18 cellular contexts compared by ENCODE assay signal in the genomic region with DNA sequence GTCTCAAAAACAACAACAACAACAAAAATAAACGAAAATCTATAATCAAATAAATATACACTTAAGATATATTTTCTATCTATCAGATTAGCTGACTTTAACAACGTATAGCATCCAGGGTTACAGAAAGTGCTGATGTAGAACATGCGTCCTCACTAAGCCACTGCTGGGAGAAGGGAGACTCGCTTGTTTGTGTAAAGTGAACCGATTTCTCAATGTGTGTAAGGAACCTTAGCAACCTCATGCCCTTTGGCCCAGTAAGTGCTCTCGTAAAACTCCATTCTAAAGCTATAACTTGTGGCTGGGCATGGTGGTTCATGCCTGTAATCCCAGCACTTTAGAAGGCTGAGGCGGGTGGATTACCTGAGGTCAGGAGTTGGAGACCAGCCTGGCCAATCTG. TPM values are rescaled to one million over a fixed set of nuclear protein-coding genes. Genes with fewer than 3 reads are reported as not detected.
DNase-seq lines count a peak whose midpoint lies in the region; ATAC-seq, FAIRE-seq and TF ChIP-seq lines count a peak whose summit lies in the region.
"Had no signal": no experiment of that assay in that cellular context is flagged by ENCODE, and none has a peak within 500 bp of the region (broad histone marks: within the 10 kb centered on the region; RNA-seq: fewer than 3 reads in every experiment).

No MANE protein-coding gene starts in this region.

- H3K36me3 ChIP-seq in PC-3 (ENCODE audit: low read depth, low read length) (no peaks in the 10 kb centered on the region), kidney (ENCODE audit: control insufficient read depth in 1 of 2, insufficient read depth in 2 of 2, low read length in 2 of 2) (no peaks in the 10 kb centered on the region), sigmoid colon (no peaks in the 10 kb centered on the region)
- H3K36me3 ChIP-seq: right atrium auricular region had no signal

- DNase-seq in H4 (ENCODE audit: low spot score) = peak; percentile 61
- peak; percentile 35 for DNase-seq in PC-3
- DNase-seq in kidney = peak; percentile 14
- DNase-seq in sigmoid colon = no peak
- DNase-seq in stimulated activated naive B cell treated with anti-CD40 and anti-IgM and Interleukin-4, amounts not matched to agents 10 μg/mL and 1 μg/mL and 100 μg/mL, for 72 hours = no peak
- DNase-seq in AG08395 (ENCODE audit: low spot score) = no peak
- DNase-seq: activated CD4-positive, alpha-beta T cell treated with anti-CD3 and anti-CD28 coated beads, Interleukin-2, amount 10 ng/mL, durations not matched to agents 7 days and 5 days; activated naive CD8-positive, alpha-beta T cell treated with anti-CD3 and anti-CD28 coated beads, Interleukin-2, amount 10 ng/mL, durations not matched to agents 7 days and 5 days; CD4-positive, alpha-beta memory T cell; DMS153; GDM1; GM23248; NCI-H526 treated with DMSO at 0.1 percent for 48 hours; SHP77 treated with DMSO at 0.1 percent for 48 hours; T-cell had no signal

- no peaks in the 10 kb centered on the region for H4K20me1 ChIP-seq in PC-3 (ENCODE audit: low read length)

- H3K9me2 ChIP-seq in PC-3 (replicated peaks; ENCODE audit: low read length) = no peaks in the 10 kb centered on the region

- no peak for TF ChIP-seq CTCF in PC-3 (conservative IDR thresholded peaks at IDR 0.05; ENCODE audit: low read depth, low read length)
- TF ChIP-seq CTCF in kidney (IDR thresholded peaks at IDR 0.05; ENCODE audit: borderline replicate concordance, extremely low read depth, insufficient read depth) = no peak
- TF ChIP-seq CTCF in sigmoid colon (IDR thresholded peaks at IDR 0.05) = no peak

- H2AFZ ChIP-seq in PC-3 (ENCODE audit: low read length) = no peak overlapping the region
- H2AFZ ChIP-seq: GM23248 had no signal

- CTCF ChIA-PET in PC-3 (lab: Charles Lee) = interaction anchor here (0.6 kb wide), 1 partner anchor 240 kb away, joined by 3 read pairs; no protein-coding TSS in a partner anchor

- H3K4me2 ChIP-seq in PC-3 (ENCODE audit: low read length) = no peak overlapping the region
- H3K4me2 ChIP-seq: KMS-11 had no signal

- H3K9ac ChIP-seq in PC-3 (ENCODE audit: low read length) (no peak overlapping the region), kidney (ENCODE audit: low read length in 2 of 2) (no peak overlapping the region)
- H3K9ac ChIP-seq: GM23248, KMS-11 had no signal

- H3K4me3 ChIP-seq in PC-3 (ENCODE audit: low read length) (no peak overlapping the region), kidney (ENCODE audit: low read length in 2 of 2) (no peak overlapping the region), sigmoid colon (no peak overlapping the region)
- H3K4me3 ChIP-seq: GM23248, right atrium auricular region had no signal

- H3K4me3 Mint-ChIP-seq in stimulated activated naive B cell treated with anti-CD40 and anti-IgM and Interleukin-4, amounts not matched to agents 10 μg/mL and 1 μg/mL and 100 μg/mL, for 72 hours = no peak overlapping the region
- H3K4me3 Mint-ChIP-seq: activated CD4-positive, alpha-beta T cell treated with anti-CD3 and anti-CD28 coated beads, Interleukin-2, amount 10 ng/mL, durations not matched to agents 7 days and 5 days; activated naive CD8-positive, alpha-beta T cell treated with anti-CD3 and anti-CD28 coated beads, Interleukin-2, amount 10 ng/mL, durations not matched to agents 7 days and 5 days; CD4-positive, alpha-beta memory T cell; T-cell had no signal

- BruUV-seq in PC-3 (replicated peaks; lab: Mats Ljungman, UMichigan) = no TSS peak

- FAIRE-seq in kidney (lab: Jason Lieb, UNC) = no peak

- no peak for TF ChIP-seq EP300 in sigmoid colon (IDR thresholded peaks at IDR 0.05)

- POLR2A ChIA-PET in PC-3 (lab: Charles Lee; ENCODE audit: unreplicated experiment) = interaction anchor here (0.6 kb wide), 1 partner anchor 15 kb away, joined by 3 read pairs; no protein-coding TSS in a partner anchor

- H3K9me3 ChIP-seq in PC-3 (ENCODE audit: low read length) = no peaks in the 10 kb centered on the region
- H3K9me3 ChIP-seq in kidney (ENCODE audit: control insufficient read depth in 1 of 2, low read length in 2 of 2) = no peaks in the 10 kb centered on the region
- no peaks in the 10 kb centered on the region for H3K9me3 ChIP-seq in sigmoid colon
- H3K9me3 ChIP-seq: right atrium auricular region had no signal

- H3K36me3 Mint-ChIP-seq in stimulated activated naive B cell treated with anti-CD40 and anti-IgM and Interleukin-4, amounts not matched to agents 10 μg/mL and 1 μg/mL and 100 μg/mL, for 72 hours = no peaks in the 10 kb centered on the region
- H3K36me3 Mint-ChIP-seq: activated naive CD8-positive, alpha-beta T cell treated with anti-CD3 and anti-CD28 coated beads, Interleukin-2, amount 10 ng/mL, durations not matched to agents 7 days and 5 days; CD4-positive, alpha-beta memory T cell; T-cell had no signal

- no peaks in the 10 kb centered on the region for H3F3A ChIP-seq in PC-3 (ENCODE audit: low read length, unreplicated experiment)

- TF ChIP-seq POLR2A in sigmoid colon (IDR thresholded peaks at IDR 0.05) = no peak

- intact Hi-C loops in PC-3 (cut with micrococcal nuclease) = no loop called here
- intact Hi-C loops in kidney (cut with DNase I) = no loop called here
- intact Hi-C loops in sigmoid colon (cut with DNase I) = no loop called here

- WGBS in sigmoid colon, 2 donors = 13 to 62% methylated on average over 7 of the region's 7 CpGs

- H3K27me3 ChIP-seq in PC-3 (ENCODE audit: low read length) = no peaks in the 10 kb centered on the region
- no peaks in the 10 kb centered on the region for H3K27me3 ChIP-seq in sigmoid colon
- H3K27me3 ChIP-seq: right atrium auricular region had no signal

- peaks cover under 1 to 2% of the 10 kb centered on the region in 2 donors for H3K4me1 Mint-ChIP-seq in stimulated activated naive B cell treated with anti-CD40 and anti-IgM and Interleukin-4, amounts not matched to agents 10 μg/mL and 1 μg/mL and 100 μg/mL, for 72 hours
- H3K4me1 Mint-ChIP-seq: activated CD4-positive, alpha-beta T cell treated with anti-CD3 and anti-CD28 coated beads, Interleukin-2, amount 10 ng/mL, durations not matched to agents 7 days and 5 days; activated naive CD8-positive, alpha-beta T cell treated with anti-CD3 and anti-CD28 coated beads, Interleukin-2, amount 10 ng/mL, durations not matched to agents 7 days and 5 days; T-cell had no signal

- H3K27ac ChIP-seq in PC-3 (ENCODE audit: low read length) (no peak overlapping the region), kidney (ENCODE audit: low read depth in 2 of 2, low read length in 2 of 2) (no peak overlapping the region), sigmoid colon (peak overlapping the region; percentile 1 to 37 (median 11))
- H3K27ac ChIP-seq: GM23248, KMS-11, right atrium auricular region had no signal

- peak; percentile 50 for ATAC-seq in PC-3
- ATAC-seq in stimulated activated naive B cell treated with anti-CD40 and anti-IgM and Interleukin-4, amounts not matched to agents 10 μg/mL and 1 μg/mL and 100 μg/mL, for 72 hours (replicated peaks) = no peak
- no peak for ATAC-seq in GM19455 (IDR thresholded peaks at IDR 0.05; ENCODE audit: unreplicated experiment)
- ATAC-seq: T-cell had no signal

- H3K4me1 ChIP-seq in PC-3 (ENCODE audit: insufficient read depth, low read length) = no peaks in the 10 kb centered on the region
- H3K4me1 ChIP-seq in kidney (ENCODE audit: control insufficient read depth in 1 of 2, insufficient read depth in 1 of 2, low read depth in 1 of 2, low read length in 2 of 2) = peaks cover 17 to 22% of the 10 kb centered on the region in 2 donors
- peaks cover 1 to 28% (median 27%) of the 10 kb centered on the region in 4 donors for H3K4me1 ChIP-seq in sigmoid colon

- H3K27ac Mint-ChIP-seq in stimulated activated naive B cell treated with anti-CD40 and anti-IgM and Interleukin-4, amounts not matched to agents 10 μg/mL and 1 μg/mL and 100 μg/mL, for 72 hours = no peak overlapping the region
- H3K27ac Mint-ChIP-seq: activated CD4-positive, alpha-beta T cell treated with anti-CD3 and anti-CD28 coated beads, Interleukin-2, amount 10 ng/mL, durations not matched to agents 7 days and 5 days; activated naive CD8-positive, alpha-beta T cell treated with anti-CD3 and anti-CD28 coated beads, Interleukin-2, amount 10 ng/mL, durations not matched to agents 7 days and 5 days; CD4-positive, alpha-beta memory T cell; T-cell had no signal

- no peaks in the 10 kb centered on the region for H3K79me2 ChIP-seq in PC-3 (ENCODE audit: low read length)

- no peaks in the 10 kb centered on the region for H3K9me3 Mint-ChIP-seq in stimulated activated naive B cell treated with anti-CD40 and anti-IgM and Interleukin-4, amounts not matched to agents 10 μg/mL and 1 μg/mL and 100 μg/mL, for 72 hours
- H3K9me3 Mint-ChIP-seq: activated CD4-positive, alpha-beta T cell treated with anti-CD3 and anti-CD28 coated beads, Interleukin-2, amount 10 ng/mL, durations not matched to agents 7 days and 5 days; activated naive CD8-positive, alpha-beta T cell treated with anti-CD3 and anti-CD28 coated beads, Interleukin-2, amount 10 ng/mL, durations not matched to agents 7 days and 5 days; CD4-positive, alpha-beta memory T cell; T-cell had no signal

- no peaks in the 10 kb centered on the region for H3K27me3 Mint-ChIP-seq in stimulated activated naive B cell treated with anti-CD40 and anti-IgM and Interleukin-4, amounts not matched to agents 10 μg/mL and 1 μg/mL and 100 μg/mL, for 72 hours
- H3K27me3 Mint-ChIP-seq: activated CD4-positive, alpha-beta T cell treated with anti-CD3 and anti-CD28 coated beads, Interleukin-2, amount 10 ng/mL, durations not matched to agents 7 days and 5 days; T-cell had no signal

RNA-seq across cellular contexts. Expression of gene NFKBIA, which starts 23.8 kb away (rescaled TPM):
- total RNA-seq in H4 (2014; rRNA removed; shearing (Covaris generic)) = 39.5 and 41.4 TPM in 2 replicates
- total RNA-seq in PC-3 (2014; rRNA removed) = 186 and 226 TPM in 2 replicates
- 171 TPM for total RNA-seq in kidney
- 131 TPM for polyA plus RNA-seq in kidney (ENCODE audit: insufficient read depth, low read depth, low replicate concordance)
- 100 to 1,000 TPM; 258 to 340 (median 289) TPM for total RNA-seq in sigmoid colon
- 100 to 1,000 TPM in 2 of 3 donors, 10 to 100 TPM in 1; 95.5 to 188 (median 158) TPM for polyA plus RNA-seq in sigmoid colon

Comparison
In these comparisons a context has a peak if more than half of its experiments do, and no peak if none do; other contexts are left out.
1. DNase-seq: peak in H4 (single experiment), PC-3 (single experiment) and kidney (single experiment); none in sigmoid colon (single experiment), stimulated activated naive B cell treated with anti-CD40 and anti-IgM and Interleukin-4, amounts not matched to agents 10 μg/mL and 1 μg/mL and 100 μg/mL, for 72 hours (single experiment) and AG08395 (single experiment).
2. H3K27ac ChIP-seq: peak in sigmoid colon (4 of 4); none in PC-3 (single experiment) and kidney (0 of 2).